13 cellular contexts compared by ENCODE assay signal in genomic region chr11:66011239-66011784, GRCh38. TPM values are rescaled to one million over a fixed set of nuclear protein-coding genes. Genes with fewer than 3 reads are reported as not detected.
DNase-seq lines count a peak whose midpoint lies in the region; ATAC-seq and TF ChIP-seq lines count a peak whose summit lies in the region.
"Had no signal": no experiment of that assay in that cellular context is flagged by ENCODE, and none has a peak within 500 bp of the region (broad histone marks: within the 10 kb centered on the region; RNA-seq: fewer than 3 reads in every experiment).

No MANE protein-coding gene starts in this region.

- H3K4me3 ChIP-seq in fibroblast of villous mesenchyme (ENCODE audit: low read depth, low read length) (no peak overlapping the region), skeletal muscle satellite cell (ENCODE audit: low read length) (peak overlapping the region; percentile 21), uterus (peak overlapping the region in 1 of 2 donors; percentile 24)

- H3K9ac ChIP-seq in skeletal muscle satellite cell (ENCODE audit: low read depth, low read length): no peak overlapping the region

- H3K27ac ChIP-seq in uterus: no peak overlapping the region

- H3K27me3 ChIP-seq in skeletal muscle satellite cell (ENCODE audit: control insufficient read depth, insufficient read depth, low read length): no peaks in the 10 kb centered on the region
- peaks cover 0 to 19% of the 10 kb centered on the region in 2 donors for H3K27me3 ChIP-seq in uterus

- intact Hi-C loops in uterus (cut with DNase I; ENCODE audit: low total_unique reads): no loop called here

- no peaks in the 10 kb centered on the region for H3K9me3 ChIP-seq in skeletal muscle satellite cell (replicated peaks; ENCODE audit: low read length)
- H3K9me3 ChIP-seq in uterus: no peaks in the 10 kb centered on the region

- DNase-seq in GM03348 (ENCODE audit: low spot score): peak; percentile 46
- peak; percentile 46 for DNase-seq in RPMI7951 (ENCODE audit: low read depth)
- DNase-seq in fibroblast of villous mesenchyme (ENCODE audit: low read depth): peak; percentile 15
- no peak for DNase-seq in NCI-H82 (lab: John Stamatoyannopoulos, UW)
- no peak for DNase-seq in uterus
- DNase-seq: left ventricle myocardium superior; NCI-H526 treated with DMSO at 0.1 percent for 48 hours; retina; stimulated activated CD8-positive, alpha-beta memory T cell treated with anti-CD3 and anti-CD28 coated beads, Interleukin-4, amount 100 ng/mL, for 48 hours had no signal

- no peaks in the 10 kb centered on the region for H3K36me3 ChIP-seq in skeletal muscle satellite cell (ENCODE audit: insufficient read depth, low read length)
- H3K36me3 ChIP-seq in uterus: no peaks in the 10 kb centered on the region

- peaks cover 51% of the 10 kb centered on the region for H3K4me1 ChIP-seq in skeletal muscle satellite cell (ENCODE audit: control insufficient read depth, insufficient read depth, low read length)
- H3K4me1 ChIP-seq in uterus: peaks cover 0 to 4% of the 10 kb centered on the region in 2 donors

- TF ChIP-seq CTCF in fibroblast of villous mesenchyme (IDR thresholded peaks at IDR 0.05; ENCODE audit: insufficient read depth, low read depth, low read length) (no peak), uterus (IDR thresholded peaks at IDR 0.05) (no peak)

- TF ChIP-seq POLR2A in uterus (IDR thresholded peaks at IDR 0.05): no peak

- H3K4me2 ChIP-seq in skeletal muscle satellite cell (ENCODE audit: low read length): peak overlapping the region; percentile 26

- ATAC-seq in HG02678 (IDR thresholded peaks at IDR 0.05; ENCODE audit: unreplicated experiment) (no peak), GM21723 (IDR thresholded peaks at IDR 0.05; ENCODE audit: unreplicated experiment) (no peak)
- ATAC-seq: left ventricle myocardium superior had no signal

RNA-seq across cellular contexts. Expression of gene CST6, which starts 0.5 kb away (rescaled TPM):
- total RNA-seq in RPMI7951 (2014; rRNA removed; shearing (Covaris generic)): 0.60 and 1.5 TPM in 2 replicates
- under 0.01 TPM in 1 of 2 replicates, not detected in the other for total RNA-seq in fibroblast of villous mesenchyme
- 0.76 and 1.3 TPM in 2 replicates for total RNA-seq in skeletal muscle satellite cell (2012; rRNA removed)
- under 1 TPM in 1 of 4 donors, not detected in 3; 0.59 TPM for total RNA-seq in uterus
- total RNA-seq: left ventricle myocardium superior had no signal

RNA-seq across cellular contexts. Expression of gene BANF1, which starts 9.0 kb away (rescaled TPM):
- 66.9 and 101 TPM in 2 replicates for total RNA-seq in RPMI7951 (2014; rRNA removed; shearing (Covaris generic))
- total RNA-seq in fibroblast of villous mesenchyme (19.9 and 24.8 TPM in 2 replicates), uterus (100 to 1,000 TPM in 2 of 4 donors, 10 to 100 TPM in 1, 1 to 10 TPM in 1; 8.7 to 136 (median 76.6) TPM)
- 23.1 and 36.3 TPM in 2 replicates for total RNA-seq in skeletal muscle satellite cell (2012; rRNA removed)

RNA-seq across cellular contexts. Expression of gene EIF1AD, which starts 9.4 kb away (rescaled TPM):
- 38.4 and 42.7 TPM in 2 replicates for total RNA-seq in RPMI7951 (2014; rRNA removed; shearing (Covaris generic))
- 34.8 and 35.4 TPM in 2 replicates for total RNA-seq in fibroblast of villous mesenchyme
- 29.2 and 29.9 TPM in 2 replicates for total RNA-seq in skeletal muscle satellite cell (2012; rRNA removed)
- total RNA-seq in uterus: 10 to 100 TPM; 15.6 to 38.2 (median 33.1) TPM

RNA-seq across cellular contexts. Expression of gene CATSPER1, which starts 15.0 kb away (rescaled TPM):
- total RNA-seq in RPMI7951 (2014; rRNA removed; shearing (Covaris generic)): 0.20 and 0.36 TPM in 2 replicates
- total RNA-seq in fibroblast of villous mesenchyme: under 0.01 and 0.43 TPM in 2 replicates
- total RNA-seq in skeletal muscle satellite cell (2012; rRNA removed): 0.44 and 1.0 TPM in 2 replicates
- total RNA-seq in uterus: under 1 TPM in 1 of 4 donors, not detected in 3; 0.26 TPM
- total RNA-seq: dermis microvascular lymphatic vessel endothelial cell, left ventricle myocardium superior had no signal

RNA-seq across cellular contexts. Expression of gene GAL3ST3, which starts 37.6 kb away (rescaled TPM):
- not detected in 2 replicates for total RNA-seq in RPMI7951 (2014; rRNA removed; shearing (Covaris generic))
- under 0.01 TPM in 1 of 2 replicates, not detected in the other for total RNA-seq in fibroblast of villous mesenchyme
- total RNA-seq in skeletal muscle satellite cell (2012; rRNA removed): not detected in 2 replicates
- total RNA-seq in uterus: 1 to 10 TPM in 2 of 4 donors, under 1 TPM in 1, not detected in 1; 0.26 to 2.1 (median 1.9) TPM

Comparison
In these comparisons a context has a peak if more than half of its experiments do, and no peak if none do; other contexts are left out.
1. DNase-seq: peak in GM03348 (single experiment), RPMI7951 (single experiment) and fibroblast of villous mesenchyme (single experiment); none in NCI-H82 (single experiment) and uterus (0 of 2).